8 cellular contexts compared by ENCODE assay signal in genomic region chr11:62600367-62601113, GRCh38. TPM values are rescaled to one million over a fixed set of nuclear protein-coding genes. Genes with fewer than 3 reads are reported as not detected.
DNase-seq lines count a peak whose midpoint lies in the region; ATAC-seq and TF ChIP-seq lines count a peak whose summit lies in the region.

No MANE protein-coding gene starts in this region.

- H3K4me1 Mint-ChIP-seq in activated naive CD8-positive, alpha-beta T cell (ENCODE audit: low read depth), result peaks cover 53% of the 10 kb centered on the region

- H3K9me3 Mint-ChIP-seq in activated naive CD8-positive, alpha-beta T cell (ENCODE audit: low read depth), result no peaks in the 10 kb centered on the region

- no peaks in the 10 kb centered on the region for H3K9me3 ChIP-seq in thymus (ENCODE audit: control insufficient read depth)

- H3K36me3 Mint-ChIP-seq in activated naive CD8-positive, alpha-beta T cell, result peaks cover 25% of the 10 kb centered on the region

- ATAC-seq in HG02885 (IDR thresholded peaks at IDR 0.05; ENCODE audit: poor library complexity, unreplicated experiment), result no peak

- WGBS in thymus, result 1% methylated on average over 25 of the region's 25 CpGs

- no peaks in the 10 kb centered on the region for H3K27me3 ChIP-seq in kidney epithelial cell (ENCODE audit: control insufficient read depth, insufficient read depth, low read length)
- no peaks in the 10 kb centered on the region for H3K27me3 ChIP-seq in thymus (ENCODE audit: control insufficient read depth, insufficient read depth)

- DNase-seq in activated naive CD4-positive, alpha-beta T cell treated with Interleukin-2 at 50 U/mL for 16 hours, result peak; percentile 43
- no peak for DNase-seq in activated naive CD4-positive, alpha-beta T cell treated with anti-CD3 and anti-CD28 coated beads, Interleukin-2, amount 50 U/mL, for 16 hours
- DNase-seq in kidney epithelial cell (ENCODE audit: low read depth) (no peak), NCI-H2107 treated with DMSO at 0.1 percent for 48 hours (lab: John Stamatoyannopoulos, UW; ENCODE audit: unreplicated experiment) (no peak), SHP77 treated with DMSO at 0.1 percent for 48 hours (lab: John Stamatoyannopoulos, UW) (no peak)

- peaks cover 15% of the 10 kb centered on the region for H3K4me1 ChIP-seq in thymus (ENCODE audit: control insufficient read depth, insufficient read depth, low read length)

- H3K36me3 ChIP-seq in kidney epithelial cell (ENCODE audit: control insufficient read depth, insufficient read depth, low read length) (peaks cover 5% of the 10 kb centered on the region), thymus (ENCODE audit: control insufficient read depth, insufficient read depth) (peaks cover 33% of the 10 kb centered on the region)

- H3K4me3 ChIP-seq in kidney epithelial cell (ENCODE audit: low read depth, low read length) (peak overlapping the region; percentile 84), thymus (ENCODE audit: low read length) (peak overlapping the region; percentile 90)

- peak overlapping the region; percentile 95 for H3K27ac ChIP-seq in thymus (ENCODE audit: low read depth)

- TF ChIP-seq CTCF in kidney epithelial cell (IDR thresholded peaks at IDR 0.05; ENCODE audit: insufficient read depth, low read length, poor library complexity, severe bottlenecking), result no peak

- H3K27me3 Mint-ChIP-seq in activated naive CD8-positive, alpha-beta T cell, result no peaks in the 10 kb centered on the region

- peak overlapping the region; percentile 95 for H3K27ac Mint-ChIP-seq in activated naive CD8-positive, alpha-beta T cell

- peak overlapping the region; percentile 93 for H3K4me3 Mint-ChIP-seq in activated naive CD8-positive, alpha-beta T cell

RNA-seq across cellular contexts. Expression of gene MTA2, which starts 1.1 kb away (rescaled TPM):
- 136 and 137 TPM in 2 replicates for total RNA-seq in kidney epithelial cell
- 79.3 TPM for polyA plus RNA-seq in thymus

RNA-seq across cellular contexts. Expression of gene TUT1, which starts 9.2 kb away (rescaled TPM):
- total RNA-seq in kidney epithelial cell, result 15.0 and 15.2 TPM in 2 replicates
- polyA plus RNA-seq in thymus, result 25.3 TPM

RNA-seq across cellular contexts. Expression of gene EML3, which starts 12.0 kb away (rescaled TPM):
- total RNA-seq in kidney epithelial cell, result 20.9 and 21.1 TPM in 2 replicates
- 99.3 TPM for polyA plus RNA-seq in thymus

RNA-seq across cellular contexts. Expression of gene ROM1, which starts 12.5 kb away (rescaled TPM):
- 0.55 and 1.4 TPM in 2 replicates for total RNA-seq in kidney epithelial cell
- 7.6 TPM for polyA plus RNA-seq in thymus

RNA-seq across cellular contexts. Expression of gene B3GAT3, which starts 21.2 kb away (rescaled TPM):
- total RNA-seq in kidney epithelial cell, result 68.7 and 80.8 TPM in 2 replicates
- 72.2 TPM for polyA plus RNA-seq in thymus
